10 cellular contexts compared by ENCODE assay signal in genomic region chr15:34609658-34610057, GRCh38. TPM values are rescaled to one million over a fixed set of nuclear protein-coding genes. Genes with fewer than 3 reads are reported as not detected.
DNase-seq lines count a peak whose midpoint lies in the region; FAIRE-seq and TF ChIP-seq lines count a peak whose summit lies in the region.
"Had no signal": no experiment of that assay in that cellular context is flagged by ENCODE, and none has a peak within 500 bp of the region (broad histone marks: within the 10 kb centered on the region; RNA-seq: fewer than 3 reads in every experiment).

No MANE protein-coding gene starts in this region.

- H3K4me3 Mint-ChIP-seq in endothelial cell (ENCODE audit: unreplicated experiment), result no peak overlapping the region

- TF ChIP-seq CTCF in endothelial cell (IDR thresholded peaks at IDR 0.05; ENCODE audit: unreplicated experiment), result no peak

- no peaks in the 10 kb centered on the region for H3K27me3 Mint-ChIP-seq in endothelial cell (ENCODE audit: unreplicated experiment)

- H3K9me3 Mint-ChIP-seq in endothelial cell (ENCODE audit: unreplicated experiment), result no peaks in the 10 kb centered on the region

- H3K36me3 Mint-ChIP-seq in endothelial cell (ENCODE audit: low read depth, unreplicated experiment), result no peaks in the 10 kb centered on the region

- H3K27ac Mint-ChIP-seq in endothelial cell (ENCODE audit: unreplicated experiment), result peak overlapping the region; percentile 99

- FAIRE-seq in GM18507 (lab: Jason Lieb, UNC), result peak; percentile 54

- peaks cover 24% of the 10 kb centered on the region for H3K4me1 Mint-ChIP-seq in endothelial cell (ENCODE audit: unreplicated experiment)

- DNase-seq in CD1c-positive myeloid dendritic cell (ENCODE audit: extremely low spot score) (peak; percentile 7), GM18507 (ENCODE audit: extremely low spot score, insufficient read length, low read depth) (no peak), NCI-H82 (lab: John Stamatoyannopoulos, UW) (peak; percentile 88), endothelial cell (ENCODE audit: low spot score) (peak; percentile 38), cerebellar nuclear complex (lab: John Stamatoyannopoulos, UW) (no peak), NCI-H1417 treated with DMSO at 0.1 percent for 48 hours (lab: John Stamatoyannopoulos, UW) (no peak), NCI-H1417 (lab: John Stamatoyannopoulos, UW) (no peak), GDM1 (lab: John Stamatoyannopoulos, UW) (no peak)
- DNase-seq: activated CD4-positive, alpha-beta T cell treated with anti-CD3 and anti-CD28 coated beads, Interleukin-2, amount 50 U/mL, for 48 hours; PC-9 had no signal

RNA-seq across cellular contexts. Expression of gene GOLGA8B, which starts 26.2 kb away (rescaled TPM):
- 89.6 TPM for total RNA-seq in endothelial cell (ENCODE audit: unreplicated experiment)

Comparison
In these comparisons a context has a peak if more than half of its experiments do, and no peak if none do; other contexts are left out.
1. DNase-seq: peak in CD1c-positive myeloid dendritic cell (single experiment), NCI-H82 (single experiment) and endothelial cell (single experiment); none in GM18507 (single experiment), cerebellar nuclear complex (0 of 2), NCI-H1417 treated with DMSO at 0.1 percent for 48 hours (single experiment), NCI-H1417 (0 of 3) and GDM1 (single experiment).